In the genomic region with DNA sequence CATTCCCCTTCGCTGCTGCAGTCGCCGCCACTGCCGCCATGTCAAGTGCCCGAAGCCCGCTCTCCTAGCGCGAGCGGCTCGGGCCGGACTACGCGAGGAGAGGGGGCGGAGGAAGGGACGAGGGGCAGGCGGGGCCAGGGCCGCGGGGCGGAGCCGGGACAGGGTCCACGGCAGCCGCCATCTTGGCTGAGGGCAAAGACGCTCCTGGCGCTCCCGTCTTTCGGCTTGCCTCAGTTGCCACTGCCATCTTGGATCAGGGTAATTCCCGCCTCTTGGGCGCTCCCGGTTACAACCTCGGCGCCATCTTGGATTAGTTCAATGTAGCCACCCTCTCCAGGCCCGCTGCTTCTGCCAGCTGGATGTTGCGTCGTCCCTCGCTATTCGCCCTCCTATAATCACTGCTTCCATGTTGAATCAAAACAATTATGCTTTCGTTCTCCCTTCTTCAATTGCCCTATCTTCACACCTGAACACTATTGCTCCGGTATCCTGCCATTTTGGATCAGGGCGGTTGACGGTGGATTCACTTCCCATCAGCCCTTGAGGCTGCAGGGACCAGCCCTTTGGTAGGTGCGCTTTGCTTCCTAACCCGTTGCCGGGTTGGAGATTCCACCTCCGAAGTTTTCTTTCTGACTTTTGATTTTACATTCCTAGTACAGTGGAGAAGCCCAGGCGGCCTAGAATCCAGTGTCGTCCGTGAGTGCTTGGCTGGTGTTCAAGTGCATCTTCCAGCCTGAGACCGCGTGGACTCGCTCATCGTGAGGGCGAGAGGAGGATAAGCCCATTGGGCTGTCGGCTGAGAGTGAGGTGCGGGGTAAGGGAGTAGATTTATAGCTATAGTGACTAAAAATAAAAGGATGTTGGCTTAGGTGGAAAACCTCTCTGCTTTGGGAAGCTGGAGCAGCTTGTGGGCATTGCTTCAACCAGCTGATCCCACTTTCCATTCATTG, we compare ENCODE assay signal across 1 cellular context.
TF ChIP-seq lines count a peak whose summit lies in the region.

HACD2 (minus strand) TSS at position 66 of the 950 bp plus-strand sequence; CDS start at position 40, 26 bp downstream.

TF ChIP-seq in HepG2, 621 proteins besides CTCF, POLR2A, EP300 and RAD21 (continued from another document and continues in another):
- no peak for TF ChIP-seq SNAPC5 (CRISPR knock-in tag; IDR thresholded peaks at IDR 0.05; ENCODE audit: borderline replicate concordance)
- TF ChIP-seq PRPF4 (IDR thresholded peaks at IDR 0.05; ENCODE audit: low read depth, low read length, poor library complexity, severe bottlenecking), result no peak
- TF ChIP-seq SATB2 (CRISPR knock-in tag; IDR thresholded peaks at IDR 0.05), result no peak
- peak; percentile 67 for TF ChIP-seq SAP130 (CRISPR knock-in tag; IDR thresholded peaks at IDR 0.05; ENCODE audit: low read depth)
- no peak for TF ChIP-seq ZNF761 (CRISPR knock-in tag; conservative IDR thresholded peaks at IDR 0.05)
- TF ChIP-seq RFXANK (CRISPR knock-in tag; IDR thresholded peaks at IDR 0.05), result 0 out of 2 replicates have a peak, but pooled peaks have one; percentile 22
- TF ChIP-seq KDM4B (CRISPR knock-in tag; IDR thresholded peaks at IDR 0.05), result no peak
- TF ChIP-seq ZNF251 (CRISPR knock-in tag; IDR thresholded peaks at IDR 0.05), result no peak
- TF ChIP-seq, protein P1, sequence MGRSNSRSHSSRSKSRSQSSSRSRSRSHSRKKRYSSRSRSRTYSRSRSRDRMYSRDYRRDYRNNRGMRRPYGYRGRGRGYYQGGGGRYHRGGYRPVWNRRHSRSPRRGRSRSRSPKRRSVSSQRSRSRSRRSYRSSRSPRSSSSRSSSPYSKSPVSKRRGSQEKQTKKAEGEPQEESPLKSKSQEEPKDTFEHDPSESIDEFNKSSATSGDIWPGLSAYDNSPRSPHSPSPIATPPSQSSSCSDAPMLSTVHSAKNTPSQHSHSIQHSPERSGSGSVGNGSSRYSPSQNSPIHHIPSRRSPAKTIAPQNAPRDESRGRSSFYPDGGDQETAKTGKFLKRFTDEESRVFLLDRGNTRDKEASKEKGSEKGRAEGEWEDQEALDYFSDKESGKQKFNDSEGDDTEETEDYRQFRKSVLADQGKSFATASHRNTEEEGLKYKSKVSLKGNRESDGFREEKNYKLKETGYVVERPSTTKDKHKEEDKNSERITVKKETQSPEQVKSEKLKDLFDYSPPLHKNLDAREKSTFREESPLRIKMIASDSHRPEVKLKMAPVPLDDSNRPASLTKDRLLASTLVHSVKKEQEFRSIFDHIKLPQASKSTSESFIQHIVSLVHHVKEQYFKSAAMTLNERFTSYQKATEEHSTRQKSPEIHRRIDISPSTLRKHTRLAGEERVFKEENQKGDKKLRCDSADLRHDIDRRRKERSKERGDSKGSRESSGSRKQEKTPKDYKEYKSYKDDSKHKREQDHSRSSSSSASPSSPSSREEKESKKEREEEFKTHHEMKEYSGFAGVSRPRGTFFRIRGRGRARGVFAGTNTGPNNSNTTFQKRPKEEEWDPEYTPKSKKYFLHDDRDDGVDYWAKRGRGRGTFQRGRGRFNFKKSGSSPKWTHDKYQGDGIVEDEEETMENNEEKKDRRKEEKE (IDR thresholded peaks at IDR 0.05), result no peak
- TF ChIP-seq, protein P2, sequence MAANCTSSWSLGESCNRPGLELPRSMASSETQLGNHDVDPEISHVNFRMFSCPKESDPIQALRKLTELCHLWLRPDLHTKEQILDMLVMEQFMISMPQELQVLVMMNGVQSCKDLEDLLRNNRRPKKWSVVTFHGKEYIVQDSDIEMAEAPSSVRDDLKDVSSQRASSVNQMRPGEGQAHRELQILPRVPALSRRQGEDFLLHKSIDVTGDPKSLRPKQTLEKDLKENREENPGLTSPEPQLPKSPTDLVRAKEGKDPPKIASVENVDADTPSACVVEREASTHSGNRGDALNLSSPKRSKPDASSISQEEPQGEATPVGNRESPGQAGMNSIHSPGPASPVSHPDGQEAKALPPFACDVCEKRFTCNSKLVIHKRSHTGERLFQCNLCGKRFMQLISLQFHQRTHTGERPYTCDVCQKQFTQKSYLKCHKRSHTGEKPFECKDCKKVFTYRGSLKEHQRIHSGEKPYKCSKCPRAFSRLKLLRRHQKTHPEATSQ (CRISPR knock-in tag; IDR thresholded peaks at IDR 0.05; ENCODE audit: borderline replicate concordance), result peak; percentile 76; the same call in 1 of the 2 replicates
- no peak for TF ChIP-seq PHF21A (CRISPR knock-in tag; IDR thresholded peaks at IDR 0.05)
- TF ChIP-seq, protein P3, sequence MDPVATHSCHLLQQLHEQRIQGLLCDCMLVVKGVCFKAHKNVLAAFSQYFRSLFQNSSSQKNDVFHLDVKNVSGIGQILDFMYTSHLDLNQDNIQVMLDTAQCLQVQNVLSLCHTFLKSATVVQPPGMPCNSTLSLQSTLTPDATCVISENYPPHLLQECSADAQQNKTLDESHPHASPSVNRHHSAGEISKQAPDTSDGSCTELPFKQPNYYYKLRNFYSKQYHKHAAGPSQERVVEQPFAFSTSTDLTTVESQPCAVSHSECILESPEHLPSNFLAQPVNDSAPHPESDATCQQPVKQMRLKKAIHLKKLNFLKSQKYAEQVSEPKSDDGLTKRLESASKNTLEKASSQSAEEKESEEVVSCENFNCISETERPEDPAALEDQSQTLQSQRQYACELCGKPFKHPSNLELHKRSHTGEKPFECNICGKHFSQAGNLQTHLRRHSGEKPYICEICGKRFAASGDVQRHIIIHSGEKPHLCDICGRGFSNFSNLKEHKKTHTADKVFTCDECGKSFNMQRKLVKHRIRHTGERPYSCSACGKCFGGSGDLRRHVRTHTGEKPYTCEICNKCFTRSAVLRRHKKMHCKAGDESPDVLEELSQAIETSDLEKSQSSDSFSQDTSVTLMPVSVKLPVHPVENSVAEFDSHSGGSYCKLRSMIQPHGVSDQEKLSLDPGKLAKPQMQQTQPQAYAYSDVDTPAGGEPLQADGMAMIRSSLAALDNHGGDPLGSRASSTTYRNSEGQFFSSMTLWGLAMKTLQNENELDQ (CRISPR knock-in tag; IDR thresholded peaks at IDR 0.05; ENCODE audit: borderline replicate concordance), result no peak
- no peak for TF ChIP-seq U2AF2 (IDR thresholded peaks at IDR 0.05; ENCODE audit: low read depth, low read length)
- TF ChIP-seq TFDP2 (CRISPR knock-in tag; IDR thresholded peaks at IDR 0.05), result peak; percentile 83
- TF ChIP-seq ZNF639 (CRISPR knock-in tag; conservative IDR thresholded peaks at IDR 0.05), result peak; percentile 18; the same call in 1 of the 2 replicates
- TF ChIP-seq ZNF136 (CRISPR knock-in tag; IDR thresholded peaks at IDR 0.05; ENCODE audit: low read depth), result no peak
- TF ChIP-seq NPAS2 (CRISPR knock-in tag; IDR thresholded peaks at IDR 0.05; ENCODE audit: borderline replicate concordance), result no peak
- TF ChIP-seq ZNF335 (CRISPR knock-in tag; IDR thresholded peaks at IDR 0.05), result peak; percentile 99
- TF ChIP-seq ZNF597 (CRISPR knock-in tag; IDR thresholded peaks at IDR 0.05), result no peak
- TF ChIP-seq TARDBP (CRISPR knock-in tag; IDR thresholded peaks at IDR 0.05), result peak; percentile 77
- no peak for TF ChIP-seq SP140L (CRISPR knock-in tag; IDR thresholded peaks at IDR 0.05; ENCODE audit: borderline replicate concordance)
- no peak for TF ChIP-seq HNRNPUL1 (IDR thresholded peaks at IDR 0.05; ENCODE audit: low read depth, low read length)
- TF ChIP-seq ZBTB20 (CRISPR knock-in tag; IDR thresholded peaks at IDR 0.05; ENCODE audit: borderline replicate concordance, low read depth), result no peak
- no peak for TF ChIP-seq ZNF121 (CRISPR knock-in tag; IDR thresholded peaks at IDR 0.05)
- TF ChIP-seq, protein P4, sequence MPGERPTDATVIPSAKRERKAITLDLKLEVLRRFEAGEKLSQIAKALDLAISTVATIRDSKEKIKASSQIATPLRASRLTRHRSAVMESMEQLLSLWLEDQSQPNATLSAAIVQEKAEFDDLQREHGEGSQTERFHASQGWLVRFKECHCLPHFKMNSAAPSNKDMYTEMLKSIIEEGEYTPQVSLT (CRISPR knock-in tag; IDR thresholded peaks at IDR 0.05; ENCODE audit: borderline replicate concordance, low read depth), result no peak
- TF ChIP-seq ZNF556 (CRISPR knock-in tag; IDR thresholded peaks at IDR 0.05; ENCODE audit: borderline replicate concordance), result peak; percentile 68
- no peak for TF ChIP-seq DNMT3B (CRISPR knock-in tag; conservative IDR thresholded peaks at IDR 0.05)
- TF ChIP-seq NONO (IDR thresholded peaks at IDR 0.05), result no peak
- peak; percentile 91 for TF ChIP-seq NONO (CRISPR knock-in tag; conservative IDR thresholded peaks at IDR 0.05)
- peak; percentile 79; the same call in 1 of the 2 replicates for TF ChIP-seq ZSCAN21 (CRISPR knock-in tag; IDR thresholded peaks at IDR 0.05; ENCODE audit: borderline replicate concordance)
- TF ChIP-seq NRL (CRISPR knock-in tag; IDR thresholded peaks at IDR 0.05; ENCODE audit: borderline replicate concordance), result no peak
- peak; percentile 14; the same call in 1 of the 2 replicates for TF ChIP-seq MAF1 (CRISPR knock-in tag; IDR thresholded peaks at IDR 0.05; ENCODE audit: borderline replicate concordance)
- peak; percentile 65 for TF ChIP-seq TBX3 (IDR thresholded peaks at IDR 0.05; ENCODE audit: borderline replicate concordance)
- TF ChIP-seq HOXA9 (CRISPR knock-in tag; IDR thresholded peaks at IDR 0.05; ENCODE audit: borderline replicate concordance), result peak; percentile 60; the same call in 1 of the 2 replicates
- TF ChIP-seq ZNF180 (CRISPR knock-in tag; IDR thresholded peaks at IDR 0.05; ENCODE audit: borderline replicate concordance, low read depth), result no peak
- no peak for TF ChIP-seq TBX2 (CRISPR knock-in tag; IDR thresholded peaks at IDR 0.05; ENCODE audit: borderline replicate concordance)
- 0 out of 2 replicates have a peak, but pooled peaks have one; percentile 43 for TF ChIP-seq ARID2 (CRISPR knock-in tag; IDR thresholded peaks at IDR 0.05; ENCODE audit: borderline replicate concordance)
- peak; percentile 50 for TF ChIP-seq AGO1 (IDR thresholded peaks at IDR 0.05; ENCODE audit: low read depth, low read length, poor library complexity, severe bottlenecking)
- peak; percentile 90 for TF ChIP-seq PHF8 (CRISPR knock-in tag; IDR thresholded peaks at IDR 0.05)
- no peak for TF ChIP-seq TRIM24 (CRISPR knock-in tag; IDR thresholded peaks at IDR 0.05)
- no peak; the same call in 1 of the 2 replicates for TF ChIP-seq ZSCAN30 (CRISPR knock-in tag; IDR thresholded peaks at IDR 0.05)
- TF ChIP-seq MBD4 (IDR thresholded peaks at IDR 0.05; ENCODE audit: borderline replicate concordance, low read length), result no peak
- TF ChIP-seq ZNF562 (CRISPR knock-in tag; IDR thresholded peaks at IDR 0.05; ENCODE audit: borderline replicate concordance), result no peak
- TF ChIP-seq CEBPG (CRISPR knock-in tag; IDR thresholded peaks at IDR 0.05), result 0 out of 2 replicates have a peak, but pooled peaks have one; percentile 6
- TF ChIP-seq ZNF749 (CRISPR knock-in tag; IDR thresholded peaks at IDR 0.05; ENCODE audit: borderline replicate concordance), result peak; percentile 32; the same call in 1 of the 2 replicates
- TF ChIP-seq TRIM22 (IDR thresholded peaks at IDR 0.05), result no peak
- 0 out of 2 replicates have a peak, but pooled peaks have one; percentile 51 for TF ChIP-seq ZNF160 (CRISPR knock-in tag; IDR thresholded peaks at IDR 0.05)
- no peak for TF ChIP-seq PCBP1 (IDR thresholded peaks at IDR 0.05; ENCODE audit: borderline replicate concordance, low read depth, low read length)
- TF ChIP-seq ISL2 (CRISPR knock-in tag; IDR thresholded peaks at IDR 0.05), result peak; percentile 60
- TF ChIP-seq, protein P5, sequence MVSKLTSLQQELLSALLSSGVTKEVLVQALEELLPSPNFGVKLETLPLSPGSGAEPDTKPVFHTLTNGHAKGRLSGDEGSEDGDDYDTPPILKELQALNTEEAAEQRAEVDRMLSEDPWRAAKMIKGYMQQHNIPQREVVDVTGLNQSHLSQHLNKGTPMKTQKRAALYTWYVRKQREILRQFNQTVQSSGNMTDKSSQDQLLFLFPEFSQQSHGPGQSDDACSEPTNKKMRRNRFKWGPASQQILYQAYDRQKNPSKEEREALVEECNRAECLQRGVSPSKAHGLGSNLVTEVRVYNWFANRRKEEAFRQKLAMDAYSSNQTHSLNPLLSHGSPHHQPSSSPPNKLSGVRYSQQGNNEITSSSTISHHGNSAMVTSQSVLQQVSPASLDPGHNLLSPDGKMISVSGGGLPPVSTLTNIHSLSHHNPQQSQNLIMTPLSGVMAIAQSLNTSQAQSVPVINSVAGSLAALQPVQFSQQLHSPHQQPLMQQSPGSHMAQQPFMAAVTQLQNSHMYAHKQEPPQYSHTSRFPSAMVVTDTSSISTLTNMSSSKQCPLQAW (CRISPR knock-in tag; IDR thresholded peaks at IDR 0.05), result peak; percentile 16; the same call in 1 of the 2 replicates
- no peak for TF ChIP-seq ZNF296 (CRISPR knock-in tag; conservative IDR thresholded peaks at IDR 0.05)
